16 cellular contexts compared by ENCODE assay signal in genomic region chr6:137136065-137136464, GRCh38. TPM values are rescaled to one million over a fixed set of nuclear protein-coding genes. Genes with fewer than 3 reads are reported as not detected.
DNase-seq lines count a peak whose midpoint lies in the region; TF ChIP-seq lines count a peak whose summit lies in the region.
"Had no signal": no experiment of that assay in that cellular context is flagged by ENCODE, and none has a peak within 500 bp of the region (broad histone marks: within the 10 kb centered on the region; RNA-seq: fewer than 3 reads in every experiment).

No MANE protein-coding gene starts in this region.

- H3K4me1 ChIP-seq in liver (ENCODE audit: control insufficient read depth in 4 of 4, insufficient read depth in 4 of 4, low read length in 3 of 4) (no peaks in the 10 kb centered on the region), uterus (no peaks in the 10 kb centered on the region)

- H3K9me3 ChIP-seq in liver (ENCODE audit: control insufficient read depth in 4 of 4, low read length in 3 of 4) (peaks cover 0 to 8% (median under 1%) of the 10 kb centered on the region in 4 donors), uterus (peaks cover 0 to 5% of the 10 kb centered on the region in 2 donors)

- H3K4me3 ChIP-seq in liver (ENCODE audit: low read depth in 1 of 3, low read length in 3 of 3) (no peak overlapping the region), uterus (no peak overlapping the region)
- H3K4me3 ChIP-seq: GM23338 had no signal

- intact Hi-C loops in uterus (cut with DNase I; ENCODE audit: low total_unique reads) = no loop called here

- no peak for TF ChIP-seq POLR2A in uterus (IDR thresholded peaks at IDR 0.05)

- peak; percentile 51 for DNase-seq in CD1c-positive myeloid dendritic cell (ENCODE audit: extremely low spot score)
- peak; percentile 33 to 38 for DNase-seq in Kasumi-1 (lab: John Stamatoyannopoulos, UW)
- DNase-seq in uterus = no peak
- DNase-seq in DMS114 treated with DMSO at 0.1 percent for 48 hours (lab: John Stamatoyannopoulos, UW; ENCODE audit: unreplicated experiment) = no peak
- no peak for DNase-seq in putamen (ENCODE audit: low spot score)
- DNase-seq: activated CD4-positive, alpha-beta T cell treated with anti-CD3 and anti-CD28 coated beads, Interleukin-2, amount 50 U/mL, for 1 hour; DMS 273 treated with DMSO at 0.1 percent for 48 hours; NCI-H187; NCI-H82 had no signal

- H3K27me3 ChIP-seq in liver (ENCODE audit: control insufficient read depth in 4 of 4, insufficient read depth in 4 of 4, low read length in 3 of 4) (peaks cover 0 to 5% (median 0%) of the 10 kb centered on the region in 4 donors), uterus (no peaks in the 10 kb centered on the region)

- no peak overlapping the region for H3K9ac ChIP-seq in liver (ENCODE audit: low read depth in 1 of 2, low read length in 2 of 2)

- TF ChIP-seq CTCF in VCaP (conservative IDR thresholded peaks at IDR 0.05) (peak; percentile 37), liver (IDR thresholded peaks at IDR 0.05; ENCODE audit: low read depth, low read length, missing input control) (no peak), uterus (IDR thresholded peaks at IDR 0.05) (no peak)

- WGBS in liver = 69% methylated on average over 1 of the region's 1 CpG

- H3K36me3 ChIP-seq in liver (ENCODE audit: control insufficient read depth in 4 of 4, insufficient read depth in 3 of 4, low read depth in 1 of 4, low read length in 3 of 4) = no peaks in the 10 kb centered on the region
- no peaks in the 10 kb centered on the region for H3K36me3 ChIP-seq in uterus

- H3K27ac ChIP-seq in VCaP (no peak overlapping the region), liver (ENCODE audit: low read depth in 1 of 2, low read length in 2 of 2) (no peak overlapping the region), uterus (no peak overlapping the region)

- TF ChIP-seq RAD21 in liver (IDR thresholded peaks at IDR 0.05) = peak; percentile 31 to 41

TF ChIP-seq in liver, 16 proteins besides CTCF, POLR2A, EP300 and RAD21:
- no peak for TF ChIP-seq HNF4G (IDR thresholded peaks at IDR 0.05)
- TF ChIP-seq SP1 (IDR thresholded peaks at IDR 0.05) = no peak
- TF ChIP-seq JUND (IDR thresholded peaks at IDR 0.05) = no peak

RNA-seq across cellular contexts. Expression of gene IL22RA2, which starts 37.4 kb away (rescaled TPM):
- under 1 TPM in 1 of 2 donors, not detected in 1; 0.05 TPM for total RNA-seq in liver
- polyA plus RNA-seq in liver = not detected
- not detected for total RNA-seq in uterus
- total RNA-seq: activated T-helper 1 cell treated with anti-CD3 and anti-CD28 coated beads, Interleukin-12 subunit alpha, Interleukin-12 subunit beta, Interleukin-2, Interleukin-4 antibody, amounts not matched to agents 30 ng/mL and 10 ng/mL and 1 ng/mL, durations not matched to agents 14 hours and 24 hours and 36 hours; epithelial cell of proximal tubule; GM23338; sciatic nerve; subcutaneous adipose tissue had no signal
- polyA plus RNA-seq: GM23338 had no signal

Comparison
In these comparisons a context has a peak if more than half of its experiments do, and no peak if none do; other contexts are left out.
1. DNase-seq: peak in CD1c-positive myeloid dendritic cell (single experiment) and Kasumi-1 (2 of 2); none in uterus (0 of 2), DMS114 treated with DMSO at 0.1 percent for 48 hours (single experiment) and putamen (single experiment).